ENCODE assay signal across 1 cellular context in the genomic region with DNA sequence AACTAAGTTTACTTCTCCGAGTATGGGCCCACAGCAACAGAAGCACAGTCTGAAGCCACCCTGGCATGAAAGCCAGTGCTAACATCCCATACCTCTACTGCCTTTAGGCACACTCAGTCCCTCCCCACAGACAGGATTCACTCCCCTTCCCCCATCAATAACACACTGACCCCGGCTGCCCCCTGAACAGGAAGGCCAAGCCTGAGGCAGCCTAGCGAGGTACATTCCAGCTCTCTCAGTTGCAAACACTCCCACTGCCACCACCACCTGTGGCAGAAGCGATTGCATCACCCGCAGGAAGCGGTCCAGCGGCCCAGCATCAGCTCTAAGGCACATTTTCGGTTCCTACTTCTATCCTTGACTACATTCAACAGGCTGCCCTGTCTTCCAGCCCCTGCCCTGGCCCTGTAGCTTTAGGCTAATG.
A peak's percentile ranks its signal among the peaks of the same experiment; 100 is the strongest.
TF ChIP-seq lines count a peak whose summit lies in the region.

No MANE protein-coding gene starts in this region.

TF ChIP-seq in K562, 482 proteins besides CTCF, POLR2A, EP300 and RAD21 (continued from another document):
- TF ChIP-seq CEBPB (tag; IDR thresholded peaks at IDR 0.05) (peak; percentile 89), ZBTB12 (CRISPR knock-in tag; IDR thresholded peaks at IDR 0.05) (no peak), ZBTB40 (IDR thresholded peaks at IDR 0.05) (0 out of 2 replicates have a peak, but pooled peaks have one; percentile 17), ZBTB40 (CRISPR knock-in tag; IDR thresholded peaks at IDR 0.05) (no peak), NR2C1 (IDR thresholded peaks at IDR 0.05) (no peak), NR2C1 (tag; IDR thresholded peaks at IDR 0.05) (no peak), ZEB2 (IDR thresholded peaks at IDR 0.05) (0 out of 2 replicates have a peak, but pooled peaks have one; percentile 32), MYC (IDR thresholded peaks at IDR 0.05; ENCODE audit: low read depth, low read length) (peak; percentile 63), MYC (CRISPR knock-in tag; IDR thresholded peaks at IDR 0.05; ENCODE audit: borderline replicate concordance, low read depth) (no peak), ETV1 (tag; conservative IDR thresholded peaks at IDR 0.05; ENCODE audit: low read depth) (peak; percentile 35; the same call in 1 of the 2 replicates), U2AF1 (optimal IDR thresholded peaks at IDR 0.05; ENCODE audit: low read depth, low read length) (no peak)
- TF ChIP-seq, protein P1, sequence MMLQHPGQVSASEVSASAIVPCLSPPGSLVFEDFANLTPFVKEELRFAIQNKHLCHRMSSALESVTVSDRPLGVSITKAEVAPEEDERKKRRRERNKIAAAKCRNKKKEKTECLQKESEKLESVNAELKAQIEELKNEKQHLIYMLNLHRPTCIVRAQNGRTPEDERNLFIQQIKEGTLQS (IDR thresholded peaks at IDR 0.05) = peak; percentile 93
- TF ChIP-seq, protein P1 (CRISPR knock-in tag; conservative IDR thresholded peaks at IDR 0.05) = no peak
